1 cellular context compared by ENCODE assay signal in the genomic region with DNA sequence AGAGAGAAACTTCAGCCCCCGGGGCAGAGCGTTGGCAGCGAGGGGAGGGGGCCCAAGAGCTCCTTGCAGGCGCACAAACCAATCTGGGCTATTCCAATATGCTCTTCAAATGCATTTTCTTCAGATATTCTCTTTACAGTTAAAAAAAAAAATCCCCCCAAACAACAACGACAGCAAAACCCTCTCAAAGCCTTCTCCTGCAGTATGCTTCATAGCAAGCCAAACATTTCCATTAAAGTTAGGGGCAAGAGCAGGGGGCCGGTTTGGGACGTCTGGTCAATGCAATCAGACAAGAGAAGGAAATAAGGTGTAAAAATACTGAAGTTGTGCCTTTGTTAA.
TF ChIP-seq lines count a peak whose summit lies in the region.

No MANE protein-coding gene starts in this region.

TF ChIP-seq in WTC11, 78 proteins besides CTCF, POLR2A, EP300 and RAD21 (continued from another document):
- TF ChIP-seq IRF2 (CRISPR knock-in tag; IDR thresholded peaks at IDR 0.05; ENCODE audit: borderline replicate concordance, low read depth) (no peak), ZMAT4 (CRISPR knock-in tag; IDR thresholded peaks at IDR 0.05) (no peak), ZBTB21 (CRISPR knock-in tag; IDR thresholded peaks at IDR 0.05; ENCODE audit: borderline replicate concordance) (no peak), MXD4 (CRISPR knock-in tag; IDR thresholded peaks at IDR 0.05; ENCODE audit: borderline replicate concordance) (no peak), ZNF232 (CRISPR knock-in tag; IDR thresholded peaks at IDR 0.05) (no peak), SMAD3 (CRISPR knock-in tag; IDR thresholded peaks at IDR 0.05; ENCODE audit: borderline replicate concordance) (no peak), GRHL2 (CRISPR knock-in tag; IDR thresholded peaks at IDR 0.05; ENCODE audit: insufficient replicate concordance, severe bottlenecking) (no peak), OVOL2 (CRISPR knock-in tag; IDR thresholded peaks at IDR 0.05; ENCODE audit: borderline replicate concordance) (no peak), GABPB1 (CRISPR knock-in tag; IDR thresholded peaks at IDR 0.05) (no peak), MYBL2 (CRISPR knock-in tag; IDR thresholded peaks at IDR 0.05) (no peak)
- TF ChIP-seq, protein P1, sequence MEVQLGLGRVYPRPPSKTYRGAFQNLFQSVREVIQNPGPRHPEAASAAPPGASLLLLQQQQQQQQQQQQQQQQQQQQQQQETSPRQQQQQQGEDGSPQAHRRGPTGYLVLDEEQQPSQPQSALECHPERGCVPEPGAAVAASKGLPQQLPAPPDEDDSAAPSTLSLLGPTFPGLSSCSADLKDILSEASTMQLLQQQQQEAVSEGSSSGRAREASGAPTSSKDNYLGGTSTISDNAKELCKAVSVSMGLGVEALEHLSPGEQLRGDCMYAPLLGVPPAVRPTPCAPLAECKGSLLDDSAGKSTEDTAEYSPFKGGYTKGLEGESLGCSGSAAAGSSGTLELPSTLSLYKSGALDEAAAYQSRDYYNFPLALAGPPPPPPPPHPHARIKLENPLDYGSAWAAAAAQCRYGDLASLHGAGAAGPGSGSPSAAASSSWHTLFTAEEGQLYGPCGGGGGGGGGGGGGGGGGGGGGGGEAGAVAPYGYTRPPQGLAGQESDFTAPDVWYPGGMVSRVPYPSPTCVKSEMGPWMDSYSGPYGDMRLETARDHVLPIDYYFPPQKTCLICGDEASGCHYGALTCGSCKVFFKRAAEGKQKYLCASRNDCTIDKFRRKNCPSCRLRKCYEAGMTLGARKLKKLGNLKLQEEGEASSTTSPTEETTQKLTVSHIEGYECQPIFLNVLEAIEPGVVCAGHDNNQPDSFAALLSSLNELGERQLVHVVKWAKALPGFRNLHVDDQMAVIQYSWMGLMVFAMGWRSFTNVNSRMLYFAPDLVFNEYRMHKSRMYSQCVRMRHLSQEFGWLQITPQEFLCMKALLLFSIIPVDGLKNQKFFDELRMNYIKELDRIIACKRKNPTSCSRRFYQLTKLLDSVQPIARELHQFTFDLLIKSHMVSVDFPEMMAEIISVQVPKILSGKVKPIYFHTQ (CRISPR knock-in tag; IDR thresholded peaks at IDR 0.05) = no peak
